ENCODE assay signal across 21 cellular contexts in genomic region chr3:146227486-146227885, GRCh38. TPM values are rescaled to one million over a fixed set of nuclear protein-coding genes. Genes with fewer than 3 reads are reported as not detected.
A peak's percentile ranks its signal among the peaks of the same experiment; 100 is the strongest.
DNase-seq lines count a peak whose midpoint lies in the region; ATAC-seq and TF ChIP-seq lines count a peak whose summit lies in the region.
"Had no signal": no experiment of that assay in that cellular context is flagged by ENCODE, and none has a peak within 500 bp of the region (broad histone marks: within the 10 kb centered on the region; RNA-seq: fewer than 3 reads in every experiment).

No MANE protein-coding gene starts in this region.

- no peak for DNase-seq in WTC11 (ENCODE audit: low spot score)
- DNase-seq in fibroblast of villous mesenchyme (ENCODE audit: low read depth) = peak; percentile 68
- peak; percentile 46 for DNase-seq in mucosa of gallbladder (ENCODE audit: low spot score)
- no peak for DNase-seq in SIG-M5 treated with dmso at 0.1 percent for 504 hours (lab: John Stamatoyannopoulos, UW; ENCODE audit: unreplicated experiment)
- DNase-seq: activated CD4-positive, alpha-beta T cell treated with anti-CD3 and anti-CD28 coated beads, Interleukin-2, amount 50 U/mL, for 1 hour; CD8-positive, alpha-beta T cell; DMS53; foreskin melanocyte; PC-9; stimulated activated CD4-positive, alpha-beta T cell treated with anti-CD3 and anti-CD28 coated beads, Interleukin-1b, Interleukin-23, amount 100 ng/mL, for 48 hours; stimulated activated naive CD4-positive, alpha-beta T cell treated with Interleukin-2 at 50 U/mL for 16 hours; T-helper 2 cell; tibial artery had no signal

- H3K4me3 ChIP-seq in fibroblast of villous mesenchyme (ENCODE audit: low read depth, low read length) = no peak overlapping the region
- H3K4me3 ChIP-seq in stomach smooth muscle (ENCODE audit: low read length in 2 of 2) = peak overlapping the region; percentile 34 to 35
- H3K4me3 ChIP-seq: K562, PC-9, tibial artery had no signal

- H3K27ac Mint-ChIP-seq in WTC11 = no peak overlapping the region
- H3K27ac Mint-ChIP-seq: activated naive CD8-positive, alpha-beta T cell; CD8-positive, alpha-beta T cell; nephron had no signal

- no peaks in the 10 kb centered on the region for H3K9me3 ChIP-seq in stomach smooth muscle (ENCODE audit: control insufficient read depth in 2 of 2, low read length in 2 of 2)
- H3K9me3 ChIP-seq: tibial artery had no signal

- peaks cover 19% of the 10 kb centered on the region for H3K4me1 ChIP-seq in stomach smooth muscle (ENCODE audit: control insufficient read depth, insufficient read depth, low read length)
- H3K4me1 ChIP-seq: parathyroid adenoma had no signal

- H3K36me3 ChIP-seq in stomach smooth muscle (ENCODE audit: control insufficient read depth in 2 of 2, insufficient read depth in 2 of 2, low read length in 2 of 2) = no peaks in the 10 kb centered on the region

- H3K27ac ChIP-seq in stomach smooth muscle (ENCODE audit: low read length) = peak overlapping the region; percentile 25
- H3K27ac ChIP-seq: epithelial cell of prostate, parathyroid adenoma, PC-9, tibial artery had no signal

- CTCF ChIA-PET in WTC11 (lab: Charles Lee) = interaction anchor here (0.8 to 1.3 kb wide), 2 partner anchors 99 kb away, joined by 4 to 9 read pairs; no protein-coding TSS in a partner anchor

- no peaks in the 10 kb centered on the region for H3K27me3 ChIP-seq in stomach smooth muscle (ENCODE audit: control insufficient read depth in 1 of 2, insufficient read depth in 2 of 2, low read length in 2 of 2)
- H3K27me3 ChIP-seq: tibial artery had no signal

- H3K27me3 Mint-ChIP-seq in WTC11 (ENCODE audit: low read depth) = no peaks in the 10 kb centered on the region
- H3K27me3 Mint-ChIP-seq: activated naive CD8-positive, alpha-beta T cell had no signal

- TF ChIP-seq CTCF in WTC11 (IDR thresholded peaks at IDR 0.05) = no peak
- TF ChIP-seq CTCF in fibroblast of villous mesenchyme (IDR thresholded peaks at IDR 0.05; ENCODE audit: insufficient read depth, low read depth, low read length) = no peak

- peaks cover 25% of the 10 kb centered on the region for H3K4me1 Mint-ChIP-seq in WTC11
- H3K4me1 Mint-ChIP-seq: nephron had no signal

- peaks cover 16% of the 10 kb centered on the region for H3K36me3 Mint-ChIP-seq in WTC11
- H3K36me3 Mint-ChIP-seq: activated naive CD8-positive, alpha-beta T cell; CD8-positive, alpha-beta T cell had no signal

- no peak overlapping the region for H3K4me3 Mint-ChIP-seq in WTC11
- H3K4me3 Mint-ChIP-seq: activated naive CD8-positive, alpha-beta T cell; CD8-positive, alpha-beta T cell; nephron had no signal

- no peak overlapping the region for H3K9ac ChIP-seq in stomach smooth muscle (ENCODE audit: low read length in 2 of 2)
- H3K9ac ChIP-seq: parathyroid adenoma had no signal

- POLR2A ChIA-PET in WTC11 (lab: Charles Lee) = no interaction called here

- H3K9me3 Mint-ChIP-seq in WTC11 = peaks cover 22% of the 10 kb centered on the region
- H3K9me3 Mint-ChIP-seq: CD8-positive, alpha-beta T cell had no signal

- ATAC-seq in WTC11 = peak; percentile 52; the same call in 1 of the 2 replicates
- no peak for ATAC-seq in GM21528 (IDR thresholded peaks at IDR 0.05; ENCODE audit: low FRiP score, unreplicated experiment)
- no peak for ATAC-seq in GM21576 (IDR thresholded peaks at IDR 0.05; ENCODE audit: unreplicated experiment)
- ATAC-seq: CD8-positive, alpha-beta T cell; K562 had no signal

TF ChIP-seq in WTC11, 78 proteins besides CTCF, POLR2A, EP300 and RAD21:
- TF ChIP-seq TEAD1 (CRISPR knock-in tag; IDR thresholded peaks at IDR 0.05) (no peak), ZBTB21 (CRISPR knock-in tag; IDR thresholded peaks at IDR 0.05; ENCODE audit: borderline replicate concordance) (no peak), JUN (CRISPR knock-in tag; IDR thresholded peaks at IDR 0.05) (no peak), ZBTB43 (CRISPR knock-in tag; IDR thresholded peaks at IDR 0.05) (no peak), ZMAT4 (CRISPR knock-in tag; IDR thresholded peaks at IDR 0.05) (no peak), TCF7 (CRISPR knock-in tag; IDR thresholded peaks at IDR 0.05; ENCODE audit: low read depth) (no peak), KAT7 (CRISPR knock-in tag; IDR thresholded peaks at IDR 0.05; ENCODE audit: borderline replicate concordance) (no peak), OVOL2 (CRISPR knock-in tag; IDR thresholded peaks at IDR 0.05; ENCODE audit: borderline replicate concordance) (no peak), EMX1 (CRISPR knock-in tag; IDR thresholded peaks at IDR 0.05) (no peak), ATF2 (CRISPR knock-in tag; IDR thresholded peaks at IDR 0.05; ENCODE audit: borderline replicate concordance, low read depth) (no peak), E2F5 (CRISPR knock-in tag; IDR thresholded peaks at IDR 0.05) (no peak), FOXP1 (CRISPR knock-in tag; IDR thresholded peaks at IDR 0.05; ENCODE audit: borderline replicate concordance) (no peak), ATF3 (CRISPR knock-in tag; conservative IDR thresholded peaks at IDR 0.05) (no peak), ZNF425 (CRISPR knock-in tag; conservative IDR thresholded peaks at IDR 0.05) (no peak), GRHL2 (CRISPR knock-in tag; IDR thresholded peaks at IDR 0.05; ENCODE audit: insufficient replicate concordance, severe bottlenecking) (no peak), GABPB1 (CRISPR knock-in tag; IDR thresholded peaks at IDR 0.05) (no peak)

RNA-seq across cellular contexts. Expression of gene PLSCR4, which starts 23.4 kb away (rescaled TPM):
- total RNA-seq in WTC11 (2021) = 3.5 to 5.7 TPM (median 3.8 TPM) in 3 replicates
- total RNA-seq in fibroblast of villous mesenchyme = 13.5 and 22.9 TPM in 2 replicates
- total RNA-seq in mucosa of gallbladder = 47.3 TPM
- total RNA-seq: CD8-positive, alpha-beta T cell had no signal

Comparison
In these comparisons a context has a peak if more than half of its experiments do, and no peak if none do; other contexts are left out.
1. DNase-seq: peak in fibroblast of villous mesenchyme (single experiment) and mucosa of gallbladder (single experiment); none in WTC11 (single experiment) and SIG-M5 treated with dmso at 0.1 percent for 504 hours (single experiment).